In genomic region chr4:119493419-119493818, GRCh38 we compare ENCODE assay signal across 14 cellular contexts.
DNase-seq lines count a peak whose midpoint lies in the region; ATAC-seq, FAIRE-seq and TF ChIP-seq lines count a peak whose summit lies in the region.
"Had no signal": no experiment of that assay in that cellular context is flagged by ENCODE, and none has a peak within 500 bp of the region (broad histone marks: within the 10 kb centered on the region; RNA-seq: fewer than 3 reads in every experiment).

No MANE protein-coding gene starts in this region.

- peak; percentile 31 for TF ChIP-seq CTCF in AG10803 (conservative IDR thresholded peaks at IDR 0.05; ENCODE audit: low read length)
- no peak for TF ChIP-seq CTCF in left lung (IDR thresholded peaks at IDR 0.05)

- H3K4me3 ChIP-seq in AG10803 (ENCODE audit: low read length) (no peak overlapping the region), left lung (no peak overlapping the region)

- H3K9me3 ChIP-seq in left lung, result no peaks in the 10 kb centered on the region

- no peaks in the 10 kb centered on the region for H3K27me3 ChIP-seq in left lung

- peaks cover 0 to 40% of the 10 kb centered on the region in 2 donors for H3K36me3 ChIP-seq in left lung

- no peak overlapping the region for H3K27ac Mint-ChIP-seq in stimulated activated effector memory CD8-positive, alpha-beta T cell treated with anti-CD3 and anti-CD28 coated beads, Interleukin-12 subunit alpha, Interleukin-12 subunit beta, amount 100 ng/mL, for 72 hours
- H3K27ac Mint-ChIP-seq: nephron had no signal

- no peaks in the 10 kb centered on the region for H3K9me3 Mint-ChIP-seq in stimulated activated effector memory CD8-positive, alpha-beta T cell treated with anti-CD3 and anti-CD28 coated beads, Interleukin-12 subunit alpha, Interleukin-12 subunit beta, amount 100 ng/mL, for 72 hours
- H3K9me3 Mint-ChIP-seq: nephron had no signal

- peaks cover 45% of the 10 kb centered on the region for H3K36me3 Mint-ChIP-seq in stimulated activated effector memory CD8-positive, alpha-beta T cell treated with anti-CD3 and anti-CD28 coated beads, Interleukin-12 subunit alpha, Interleukin-12 subunit beta, amount 100 ng/mL, for 72 hours

- ATAC-seq in GM18861 (IDR thresholded peaks at IDR 0.05; ENCODE audit: unreplicated experiment), result peak; percentile 44
- ATAC-seq in stimulated activated effector memory CD8-positive, alpha-beta T cell treated with anti-CD3 and anti-CD28 coated beads, Interleukin-12 subunit alpha, Interleukin-12 subunit beta, amount 100 ng/mL, for 72 hours, result no peak
- no peak for ATAC-seq in left lung
- ATAC-seq in GM21529 (IDR thresholded peaks at IDR 0.05; ENCODE audit: unreplicated experiment), result no peak

- no peaks in the 10 kb centered on the region for H3K4me1 Mint-ChIP-seq in stimulated activated effector memory CD8-positive, alpha-beta T cell treated with anti-CD3 and anti-CD28 coated beads, Interleukin-12 subunit alpha, Interleukin-12 subunit beta, amount 100 ng/mL, for 72 hours

- H3K4me1 ChIP-seq in left lung, result no peaks in the 10 kb centered on the region

- peak; percentile 66 for FAIRE-seq in islet of Langerhans (lab: Jason Lieb, UNC)

- peak; percentile 27 for DNase-seq in AG10803 (ENCODE audit: low read depth)
- DNase-seq in SW480 (ENCODE audit: low spot score), result peak; percentile 1
- no peak for DNase-seq in stimulated activated effector memory CD8-positive, alpha-beta T cell treated with anti-CD3 and anti-CD28 coated beads, Interleukin-12 subunit alpha, Interleukin-12 subunit beta, amount 100 ng/mL, for 72 hours (ENCODE audit: low spot score in 2 of 2)
- no peak for DNase-seq in left lung
- no peak for DNase-seq in inferior parietal cortex (ENCODE audit: extremely low spot score)
- DNase-seq: Calu3, cortex of kidney, GOT3, NCI-H510A, T-helper 9 cell had no signal

- intact Hi-C loops in left lung (cut with DNase I), result no loop called here

- no peak overlapping the region for H3K27ac ChIP-seq in left lung

- H3K4me3 Mint-ChIP-seq in stimulated activated effector memory CD8-positive, alpha-beta T cell treated with anti-CD3 and anti-CD28 coated beads, Interleukin-12 subunit alpha, Interleukin-12 subunit beta, amount 100 ng/mL, for 72 hours, result no peak overlapping the region
- H3K4me3 Mint-ChIP-seq: nephron had no signal

Comparison
In these comparisons a context has a peak if more than half of its experiments do, and no peak if none do; other contexts are left out.
1. DNase-seq: peak in AG10803 (single experiment) and SW480 (single experiment); none in stimulated activated effector memory CD8-positive, alpha-beta T cell treated with anti-CD3 and anti-CD28 coated beads, Interleukin-12 subunit alpha, Interleukin-12 subunit beta, amount 100 ng/mL, for 72 hours (0 of 2), left lung (0 of 2) and inferior parietal cortex (single experiment).